In the genomic region with DNA sequence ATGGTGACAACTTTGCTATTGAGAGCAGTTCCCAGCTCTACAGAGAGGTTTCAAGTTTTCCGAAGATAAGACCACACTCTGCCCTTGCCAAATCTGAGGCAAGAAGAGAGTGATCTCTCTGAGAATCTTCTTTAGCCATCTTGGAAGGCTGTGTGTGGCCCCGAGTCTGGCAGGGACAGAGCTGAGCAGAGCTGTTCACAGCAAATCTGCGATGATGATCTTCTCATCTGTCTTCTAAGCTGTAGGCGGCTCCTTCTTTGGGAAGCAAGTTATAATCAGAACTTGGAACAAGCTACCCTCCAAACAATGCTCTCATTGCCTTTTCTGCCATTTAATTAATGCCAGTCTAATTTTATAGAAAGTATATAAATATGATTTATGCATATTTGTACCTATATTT, we compare ENCODE assay signal across 20 cellular contexts.
"Had no signal": no experiment of that assay in that cellular context is flagged by ENCODE, and none has a peak within 500 bp of the region (broad histone marks: within the 10 kb centered on the region; RNA-seq: fewer than 3 reads in every experiment).

No MANE protein-coding gene starts in this region.

- DNase-seq: Karpas-422, KG1, MG63, NCI-H1092, NCI-H1105 treated with DMSO at 0.1 percent for 48 hours, NCI-H1417 treated with DMSO at 0.1 percent for 48 hours, NCI-H146, NCI-H1694 treated with DMSO at 0.1 percent for 48 hours, NCI-H1930, NCI-H2081, NCI-H2107, NCI-H2227 treated with DMSO at 0.1 percent for 48 hours, NCI-H524, NCI-H526 treated with DMSO at 0.1 percent for 48 hours, NCI-H748 treated with DMSO at 0.1 percent for 48 hours, Right ventricle myocardium superior, RPMI8226, SIG-M5 had no signal

- H3K4me3 ChIP-seq: MG63, SJSA1, SK-N-MC had no signal

- H3K27me3 ChIP-seq: MG63, SJSA1 had no signal

- H3K9me3 ChIP-seq: MG63, SJSA1 had no signal

- H3K27ac ChIP-seq: SJSA1, SK-N-MC had no signal

- H3K36me3 ChIP-seq: MG63, SJSA1 had no signal
